Comparison of ENCODE assay signal across 8 cellular contexts in the genomic region with DNA sequence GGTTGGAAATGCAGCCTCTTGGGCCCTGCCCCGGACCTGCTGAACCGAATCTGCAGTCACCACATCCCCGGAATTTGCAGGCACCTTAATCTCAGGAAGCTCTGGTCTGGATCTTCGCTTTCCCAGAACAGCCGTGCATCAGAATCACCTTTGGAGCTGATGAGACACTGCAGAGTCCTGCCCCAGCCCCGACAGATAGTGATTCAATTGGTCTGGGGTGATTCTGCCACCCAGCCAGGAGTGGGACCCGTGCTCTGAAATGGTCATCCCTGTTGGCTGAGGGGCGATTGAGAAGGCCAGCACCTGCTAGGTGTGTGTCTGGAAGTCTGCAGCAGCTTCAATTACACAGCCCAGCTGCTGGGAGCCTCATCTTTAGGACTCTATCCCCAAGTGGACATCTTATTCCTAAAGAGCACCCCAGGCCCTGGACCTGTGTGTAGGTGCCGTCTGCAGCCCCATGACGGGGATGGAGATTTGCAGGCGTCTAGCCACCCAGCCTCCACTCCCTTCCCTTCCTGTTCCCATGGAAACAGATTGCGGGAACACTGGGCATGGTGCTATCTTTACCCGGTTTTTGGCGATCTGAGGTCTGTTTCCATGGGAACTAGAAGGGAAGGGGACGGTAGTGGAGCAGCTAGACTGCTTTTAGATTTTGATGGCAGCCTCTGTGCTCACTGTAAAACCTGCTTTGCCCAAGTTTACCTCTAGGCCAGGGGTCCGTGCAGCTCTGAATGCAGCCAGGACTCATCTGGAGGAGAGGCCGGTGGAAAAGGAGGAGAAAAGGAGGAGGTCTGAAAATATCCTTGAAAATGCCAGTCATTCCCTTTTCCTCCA.
DNase-seq lines count a peak whose midpoint lies in the region; ATAC-seq and TF ChIP-seq lines count a peak whose summit lies in the region.

No MANE protein-coding gene starts in this region.

- H3K4me1 ChIP-seq in heart left ventricle (peaks cover 0 to 59% (median 40%) of the 10 kb centered on the region in 12 donors), uterus (no peaks in the 10 kb centered on the region), Karpas-422 (ENCODE audit: low read length) (no peaks in the 10 kb centered on the region)

- no peaks in the 10 kb centered on the region for H3K27me3 ChIP-seq in heart left ventricle
- H3K27me3 ChIP-seq in uterus, result no peaks in the 10 kb centered on the region
- H3K27me3 ChIP-seq in Karpas-422 (ENCODE audit: low read length), result no peaks in the 10 kb centered on the region

- no peaks in the 10 kb centered on the region for H3K27me3 Mint-ChIP-seq in activated T-cell treated with anti-CD3 and anti-CD28 coated beads, Interleukin-2, amount 50 U/mL, for 72 hours (ENCODE audit: low read depth)

- H3K4me3 ChIP-seq in heart left ventricle, result no peak overlapping the region
- no peak overlapping the region for H3K4me3 ChIP-seq in uterus
- no peak overlapping the region for H3K4me3 ChIP-seq in Karpas-422 (ENCODE audit: low read length)

- H3K9ac ChIP-seq in Karpas-422 (ENCODE audit: low read length), result no peak overlapping the region

- DNase-seq in heart left ventricle (no peak), Right ventricle myocardium inferior (ENCODE audit: missing footprints) (no peak), iris pigment epithelial cell (ENCODE audit: low read depth) (peak; percentile 27), uterus (no peak), NCI-H526 (lab: John Stamatoyannopoulos, UW) (no peak), Karpas-422 (no peak), NCI-H345 (lab: John Stamatoyannopoulos, UW) (no peak)
- DNase-seq in activated T-cell treated with anti-CD3 and anti-CD28 coated beads, Interleukin-2, amount 50 U/mL, for 72 hours, result no peak

- no peaks in the 10 kb centered on the region for H3K36me3 Mint-ChIP-seq in activated T-cell treated with anti-CD3 and anti-CD28 coated beads, Interleukin-2, amount 50 U/mL, for 72 hours (ENCODE audit: insufficient read depth in 2 of 2)

- TF ChIP-seq CTCF in heart left ventricle (IDR thresholded peaks at IDR 0.05), result no peak
- no peak for TF ChIP-seq CTCF in uterus (IDR thresholded peaks at IDR 0.05)

- H3K79me2 ChIP-seq in Karpas-422 (ENCODE audit: low read length), result no peaks in the 10 kb centered on the region

- peak overlapping the region in 11 of 12 donors; percentile 11 to 80 (median 65) for H3K27ac ChIP-seq in heart left ventricle
- peak overlapping the region; percentile 65 to 71 for H3K27ac ChIP-seq in uterus
- no peak overlapping the region for H3K27ac ChIP-seq in Karpas-422 (ENCODE audit: low read length)

- intact Hi-C loops in heart left ventricle (cut with DNase I), result loop anchor here in 6 of 10 donors (5.0 to 10.0 kb wide), 6 partner anchors 42 to 157 kb away; partner anchors contain the start of gene LDLRAD4 (in 2 of the 6)
- intact Hi-C loops in Right ventricle myocardium inferior (cut with DNase I), result no loop called here
- intact Hi-C loops in uterus (cut with DNase I; ENCODE audit: low total_unique reads), result no loop called here

- H3K4me1 Mint-ChIP-seq in activated T-cell treated with anti-CD3 and anti-CD28 coated beads, Interleukin-2, amount 50 U/mL, for 72 hours (ENCODE audit: low read depth), result peaks cover 83% of the 10 kb centered on the region

- H3K9me3 ChIP-seq in heart left ventricle (no peaks in the 10 kb centered on the region), uterus (no peaks in the 10 kb centered on the region), Karpas-422 (ENCODE audit: low read length) (no peaks in the 10 kb centered on the region)

- peak overlapping the region; percentile 69 to 83 for H3K4me3 Mint-ChIP-seq in activated T-cell treated with anti-CD3 and anti-CD28 coated beads, Interleukin-2, amount 50 U/mL, for 72 hours

- H3K9me3 Mint-ChIP-seq in activated T-cell treated with anti-CD3 and anti-CD28 coated beads, Interleukin-2, amount 50 U/mL, for 72 hours, result no peaks in the 10 kb centered on the region

- TF ChIP-seq POLR2A in heart left ventricle (IDR thresholded peaks at IDR 0.05) (no peak), uterus (IDR thresholded peaks at IDR 0.05) (no peak)

- WGBS in heart left ventricle, 4 donors, result 61 to 76% (median 70%) methylated on average over 14 to 17 of the region's 17 CpGs

- peak overlapping the region; percentile 78 for H3K27ac Mint-ChIP-seq in activated T-cell treated with anti-CD3 and anti-CD28 coated beads, Interleukin-2, amount 50 U/mL, for 72 hours

- ATAC-seq in heart left ventricle, result peak in 3 of 4 donors; percentile 2 to 23 (median 13)
- ATAC-seq in Right ventricle myocardium inferior, result no peak
- peak; percentile 16 to 29 for ATAC-seq in activated T-cell treated with anti-CD3 and anti-CD28 coated beads, Interleukin-2, amount 50 U/mL, for 72 hours (replicated peaks in 1 of 2)

- no peaks in the 10 kb centered on the region for H4K20me1 ChIP-seq in Karpas-422 (ENCODE audit: insufficient read depth, low read depth, low read length)

- H3K9me2 ChIP-seq in Karpas-422 (replicated peaks; ENCODE audit: insufficient read depth, low read length), result no peaks in the 10 kb centered on the region

- no peak overlapping the region for H3K4me2 ChIP-seq in Karpas-422 (ENCODE audit: low read depth, low read length, poor library complexity, severe bottlenecking)

- no peaks in the 10 kb centered on the region for H3K36me3 ChIP-seq in heart left ventricle
- no peaks in the 10 kb centered on the region for H3K36me3 ChIP-seq in uterus
- no peaks in the 10 kb centered on the region for H3K36me3 ChIP-seq in Karpas-422 (ENCODE audit: insufficient read depth, low read length)

- H2AFZ ChIP-seq in Karpas-422 (ENCODE audit: low read length), result no peak overlapping the region

Comparison
In these comparisons a context has a peak if more than half of its experiments do, and no peak if none do; other contexts are left out.
1. intact Hi-C loops: an anchor here in heart left ventricle (5.0 to 10.0 kb wide); none called in Right ventricle myocardium inferior and uterus.